3 cellular contexts compared by ENCODE assay signal in genomic region chr2:132360964-132361363, GRCh38. TPM values are rescaled to one million over a fixed set of nuclear protein-coding genes. Genes with fewer than 3 reads are reported as not detected.
"Had no signal": no experiment of that assay in that cellular context is flagged by ENCODE, and none has a peak within 500 bp of the region (broad histone marks: within the 10 kb centered on the region; RNA-seq: fewer than 3 reads in every experiment).

No MANE protein-coding gene starts in this region.

RNA-seq across cellular contexts. Expression of gene GPR39, which starts 55.6 kb away (rescaled TPM):
- total RNA-seq: left ventricle myocardium inferior; naive thymus-derived CD8-positive, alpha-beta T cell; vagina had no signal
- polyA plus RNA-seq: naive thymus-derived CD8-positive, alpha-beta T cell had no signal
